9 cellular contexts compared by ENCODE assay signal in the genomic region with DNA sequence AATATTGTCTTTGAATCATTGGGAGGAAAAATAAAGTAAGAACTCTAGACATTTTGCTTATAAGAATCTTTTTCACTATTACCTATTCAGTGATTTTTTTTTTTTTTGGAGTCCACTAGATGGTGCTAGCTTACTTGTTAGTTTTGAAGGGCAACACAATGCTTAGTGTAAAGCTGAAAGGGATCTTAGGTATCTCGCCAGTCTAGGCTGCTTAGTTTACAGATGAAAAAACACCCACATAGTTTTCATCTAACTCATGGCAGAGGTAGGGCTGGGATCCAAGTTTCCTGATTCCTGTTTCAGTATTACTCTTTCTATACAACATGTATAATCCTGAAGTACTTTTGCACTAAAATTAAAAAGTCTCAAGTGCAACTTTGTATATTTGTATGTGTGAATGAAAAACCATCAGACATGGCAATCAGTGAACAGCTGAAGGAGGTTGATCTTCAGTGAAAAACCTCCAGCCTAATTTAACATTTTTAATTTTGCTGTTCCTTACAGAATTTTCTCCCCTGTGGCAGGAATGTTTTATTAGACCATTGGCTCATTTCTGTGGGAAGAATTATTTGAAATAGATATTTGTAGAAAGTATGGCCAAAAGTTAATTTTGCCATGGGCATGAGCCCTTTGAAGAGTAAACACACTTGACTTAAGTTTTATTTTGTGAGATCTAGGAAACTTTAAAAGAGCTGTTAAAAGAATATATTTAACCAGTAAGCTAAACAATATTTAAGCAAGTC. TPM values are rescaled to one million over a fixed set of nuclear protein-coding genes. Genes with fewer than 3 reads are reported as not detected.
A peak's percentile ranks its signal among the peaks of the same experiment; 100 is the strongest.
DNase-seq lines count a peak whose midpoint lies in the region; ATAC-seq and TF ChIP-seq lines count a peak whose summit lies in the region.
"Had no signal": no experiment of that assay in that cellular context is flagged by ENCODE, and none has a peak within 500 bp of the region (broad histone marks: within the 10 kb centered on the region; RNA-seq: fewer than 3 reads in every experiment).

No MANE protein-coding gene starts in this region.

- no peak overlapping the region for H3K27ac Mint-ChIP-seq in activated CD8-positive, alpha-beta memory T cell treated with anti-CD3 and anti-CD28 coated beads, Interleukin-2, amount 10 ng/mL, durations not matched to agents 7 days and 5 days
- H3K27ac Mint-ChIP-seq in glutamatergic neuron (ENCODE audit: unreplicated experiment) = no peak overlapping the region

- peak; percentile 33 for ATAC-seq in activated CD8-positive, alpha-beta memory T cell treated with anti-CD3 and anti-CD28 coated beads, Interleukin-2, amount 10 ng/mL, durations not matched to agents 7 days and 5 days
- ATAC-seq in HG02763 (IDR thresholded peaks at IDR 0.05; ENCODE audit: unreplicated experiment) = peak; percentile 74

- no peaks in the 10 kb centered on the region for H3K36me3 Mint-ChIP-seq in activated CD8-positive, alpha-beta memory T cell treated with anti-CD3 and anti-CD28 coated beads, Interleukin-2, amount 10 ng/mL, durations not matched to agents 7 days and 5 days
- no peaks in the 10 kb centered on the region for H3K36me3 Mint-ChIP-seq in glutamatergic neuron (ENCODE audit: unreplicated experiment)

- TF ChIP-seq CTCF in glutamatergic neuron (IDR thresholded peaks at IDR 0.05; ENCODE audit: partially characterized antibody, unreplicated experiment) = peak; percentile 33

- no peaks in the 10 kb centered on the region for H3K27me3 Mint-ChIP-seq in activated CD8-positive, alpha-beta memory T cell treated with anti-CD3 and anti-CD28 coated beads, Interleukin-2, amount 10 ng/mL, durations not matched to agents 7 days and 5 days
- H3K27me3 Mint-ChIP-seq in glutamatergic neuron (ENCODE audit: unreplicated experiment) = no peaks in the 10 kb centered on the region
- H3K27me3 Mint-ChIP-seq: central memory CD8-positive, alpha-beta T cell had no signal

- H3K4me1 Mint-ChIP-seq in activated CD8-positive, alpha-beta memory T cell treated with anti-CD3 and anti-CD28 coated beads, Interleukin-2, amount 10 ng/mL, durations not matched to agents 7 days and 5 days = no peaks in the 10 kb centered on the region
- no peaks in the 10 kb centered on the region for H3K4me1 Mint-ChIP-seq in glutamatergic neuron (ENCODE audit: low read depth, unreplicated experiment)
- H3K4me1 Mint-ChIP-seq: central memory CD8-positive, alpha-beta T cell had no signal

- DNase-seq in activated CD8-positive, alpha-beta memory T cell treated with anti-CD3 and anti-CD28 coated beads, Interleukin-2, amount 10 ng/mL, durations not matched to agents 7 days and 5 days = no peak
- no peak for DNase-seq in activated CD8-positive, alpha-beta memory T cell treated with anti-CD3 and anti-CD28 coated beads, Interleukin-2, amount 50 U/mL, for 48 hours
- DNase-seq in NCI-H1436 treated with DMSO at 0.1 percent for 48 hours (lab: John Stamatoyannopoulos, UW) (peak; percentile 51), SW 1271 (lab: John Stamatoyannopoulos, UW) (peak; percentile 53 to 91), glutamatergic neuron (no peak), stromal cell of bone marrow (ENCODE audit: low read depth) (peak; percentile 39)
- DNase-seq in activated T-cell treated with anti-CD3 and anti-CD28 coated beads, Interleukin-2, amount 50 U/mL, for 48 hours = no peak

- no peaks in the 10 kb centered on the region for H3K9me3 Mint-ChIP-seq in activated CD8-positive, alpha-beta memory T cell treated with anti-CD3 and anti-CD28 coated beads, Interleukin-2, amount 10 ng/mL, durations not matched to agents 7 days and 5 days (ENCODE audit: low read depth)
- no peaks in the 10 kb centered on the region for H3K9me3 Mint-ChIP-seq in glutamatergic neuron (ENCODE audit: unreplicated experiment)
- H3K9me3 Mint-ChIP-seq: central memory CD8-positive, alpha-beta T cell had no signal

- CTCF ChIA-PET in activated CD8-positive, alpha-beta memory T cell treated with anti-CD3 and anti-CD28 coated beads, Interleukin-2, amount 10 ng/mL, durations not matched to agents 7 days and 5 days (lab: Charles Lee) = interaction anchor here (1.3 to 1.6 kb wide), 2 partner anchors 12 to 790 kb away, joined by 3 read pairs; no protein-coding TSS in a partner anchor

- H3K4me3 Mint-ChIP-seq in activated CD8-positive, alpha-beta memory T cell treated with anti-CD3 and anti-CD28 coated beads, Interleukin-2, amount 10 ng/mL, durations not matched to agents 7 days and 5 days = no peak overlapping the region
- no peak overlapping the region for H3K4me3 Mint-ChIP-seq in glutamatergic neuron (ENCODE audit: unreplicated experiment)
- H3K4me3 Mint-ChIP-seq: central memory CD8-positive, alpha-beta T cell had no signal

RNA-seq across cellular contexts. Expression of gene LRRIQ1, which starts 40.7 kb away (rescaled TPM):
- total RNA-seq in activated CD8-positive, alpha-beta memory T cell treated with anti-CD3 and anti-CD28 coated beads, Interleukin-2, amount 10 ng/mL, durations not matched to agents 7 days and 5 days = not detected
- total RNA-seq in glutamatergic neuron (ENCODE audit: unreplicated experiment) = 10.6 TPM

RNA-seq across cellular contexts. Expression of gene TSPAN19, which starts 40.8 kb away (rescaled TPM):
- total RNA-seq in activated CD8-positive, alpha-beta memory T cell treated with anti-CD3 and anti-CD28 coated beads, Interleukin-2, amount 10 ng/mL, durations not matched to agents 7 days and 5 days = not detected
- 2.9 TPM for total RNA-seq in glutamatergic neuron (ENCODE audit: unreplicated experiment)

Comparison
In these comparisons a context has a peak if more than half of its experiments do, and no peak if none do; other contexts are left out.
1. DNase-seq: peak in NCI-H1436 treated with DMSO at 0.1 percent for 48 hours (single experiment), SW 1271 (2 of 2) and stromal cell of bone marrow (single experiment); none in activated CD8-positive, alpha-beta memory T cell treated with anti-CD3 and anti-CD28 coated beads, Interleukin-2, amount 10 ng/mL, durations not matched to agents 7 days and 5 days (single experiment), activated CD8-positive, alpha-beta memory T cell treated with anti-CD3 and anti-CD28 coated beads, Interleukin-2, amount 50 U/mL, for 48 hours (single experiment), glutamatergic neuron (single experiment) and activated T-cell treated with anti-CD3 and anti-CD28 coated beads, Interleukin-2, amount 50 U/mL, for 48 hours (0 of 2).
2. RNA of gene LRRIQ1, which starts 40.7 kb away (total RNA-seq): 10.6 TPM in glutamatergic neuron (single experiment); not detected in activated CD8-positive, alpha-beta memory T cell treated with anti-CD3 and anti-CD28 coated beads, Interleukin-2, amount 10 ng/mL, durations not matched to agents 7 days and 5 days; every median in the first group is over 10 times any median in the second.